In the genomic region with DNA sequence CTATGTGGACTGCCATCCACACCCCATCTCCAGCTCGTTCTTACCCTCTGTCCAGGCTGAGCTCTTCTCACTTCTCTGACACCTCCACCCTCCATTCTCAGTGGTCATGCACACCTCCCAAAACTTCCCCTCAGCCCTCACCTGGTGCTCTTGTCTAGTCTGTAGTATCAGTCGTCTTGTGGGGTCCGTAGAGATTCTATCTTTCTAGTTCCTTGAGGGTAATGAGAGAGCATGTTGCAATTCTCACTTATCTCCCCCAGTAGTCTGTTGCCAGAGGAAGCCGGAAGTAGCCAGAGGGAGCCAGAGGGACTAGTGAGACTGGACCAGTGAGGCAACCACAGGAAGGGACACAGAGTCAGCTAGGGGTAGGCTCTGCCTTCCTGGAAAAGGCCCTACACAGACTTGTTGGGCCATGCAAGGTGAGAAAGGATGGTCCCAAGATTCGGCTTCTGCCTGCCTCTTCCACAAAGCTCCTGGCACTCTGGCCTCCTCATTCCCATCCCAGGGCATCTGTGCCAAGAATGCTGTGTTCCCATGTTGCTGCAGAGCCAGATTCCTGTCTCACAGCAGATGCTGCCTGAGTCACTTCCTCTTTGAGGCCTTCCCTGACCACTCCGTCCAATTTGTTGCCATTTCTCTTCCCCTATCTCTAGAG, we compare ENCODE assay signal across 9 cellular contexts. TPM values are rescaled to one million over a fixed set of nuclear protein-coding genes. Genes with fewer than 3 reads are reported as not detected.
DNase-seq lines count a peak whose midpoint lies in the region; ATAC-seq and TF ChIP-seq lines count a peak whose summit lies in the region.
"Had no signal": no experiment of that assay in that cellular context is flagged by ENCODE, and none has a peak within 500 bp of the region (broad histone marks: within the 10 kb centered on the region; RNA-seq: fewer than 3 reads in every experiment).

No MANE protein-coding gene starts in this region.

- H3K27me3 Mint-ChIP-seq in osteocyte (ENCODE audit: unreplicated experiment), result peaks cover 2% of the 10 kb centered on the region

- H3K27ac Mint-ChIP-seq in osteocyte (ENCODE audit: unreplicated experiment), result peak overlapping the region; percentile 85

- peaks cover 14% of the 10 kb centered on the region for H3K4me1 Mint-ChIP-seq in osteocyte (ENCODE audit: unreplicated experiment)

- peaks cover 5% of the 10 kb centered on the region for H3K9me3 Mint-ChIP-seq in osteocyte (ENCODE audit: unreplicated experiment)

- DNase-seq in GF-D8 (lab: John Stamatoyannopoulos, UW) (peak; percentile 14), NOMO-1 treated with dmso at 0.1 percent for 144 hours (lab: John Stamatoyannopoulos, UW; ENCODE audit: unreplicated experiment) (peak; percentile 9), ecto neural progenitor cell (ENCODE audit: low spot score) (peak; percentile 33), osteocyte (ENCODE audit: extremely low spot score, unreplicated experiment) (no peak), NCI-H748 treated with DMSO at 0.1 percent for 48 hours (lab: John Stamatoyannopoulos, UW) (no peak)
- DNase-seq: activated gamma-delta T cell treated with Interleukin-2 at 50 U/mL for 16 hours had no signal

- no peak for ATAC-seq in HG03565 (IDR thresholded peaks at IDR 0.05; ENCODE audit: unreplicated experiment)
- ATAC-seq in GM19455 (IDR thresholded peaks at IDR 0.05; ENCODE audit: unreplicated experiment), result no peak
- ATAC-seq in HG03039 (IDR thresholded peaks at IDR 0.05; ENCODE audit: unreplicated experiment), result no peak

- no peaks in the 10 kb centered on the region for H3K36me3 Mint-ChIP-seq in osteocyte (ENCODE audit: unreplicated experiment)

- H3K4me3 Mint-ChIP-seq in osteocyte (ENCODE audit: unreplicated experiment), result no peak overlapping the region

- TF ChIP-seq CTCF in osteocyte (IDR thresholded peaks at IDR 0.05), result no peak

RNA-seq across cellular contexts. Expression of gene DUSP5, which starts 50.6 kb away (rescaled TPM):
- total RNA-seq in osteocyte, result 11.0 and 16.1 TPM in 2 replicates

Comparison
In these comparisons a context has a peak if more than half of its experiments do, and no peak if none do; other contexts are left out.
1. DNase-seq: peak in GF-D8 (single experiment), NOMO-1 treated with dmso at 0.1 percent for 144 hours (single experiment) and ecto neural progenitor cell (single experiment); none in osteocyte (single experiment) and NCI-H748 treated with DMSO at 0.1 percent for 48 hours (single experiment).